In genomic region chr15:80866936-80867335, GRCh38 we compare ENCODE assay signal across 16 cellular contexts.
"Had no signal": no experiment of that assay in that cellular context is flagged by ENCODE, and none has a peak within 500 bp of the region (broad histone marks: within the 10 kb centered on the region; RNA-seq: fewer than 3 reads in every experiment).

No MANE protein-coding gene starts in this region.

- DNase-seq: activated naive CD8-positive, alpha-beta T cell treated with anti-CD3 and anti-CD28 coated beads, Interleukin-2, amount 10 ng/mL, durations not matched to agents 7 days and 5 days; left cardiac atrium; lower lobe of right lung; nephron progenitor cell; stimulated activated CD4-positive, alpha-beta T cell treated with anti-CD3 and anti-CD28 coated beads, Interleukin-2, amount 100 ng/mL, for 48 hours; stimulated activated naive B cell treated with anti-CD40 and anti-IgM and Interleukin-4, amounts not matched to agents 10 μg/mL and 1 μg/mL and 100 μg/mL, for 72 hours; uterus had no signal

- H3K27ac Mint-ChIP-seq: activated naive CD8-positive, alpha-beta T cell treated with anti-CD3 and anti-CD28 coated beads, Interleukin-2, amount 10 ng/mL, durations not matched to agents 7 days and 5 days; activated T-helper 1 cell treated with anti-CD3 and anti-CD28 coated beads, Interleukin-12 subunit alpha, Interleukin-12 subunit beta, Interleukin-2, Interleukin-4 antibody, amounts not matched to agents 30 ng/mL and 10 ng/mL and 1 ng/mL, durations not matched to agents 14 hours and 24 hours and 36 hours; brain; mesothelial cell of epicardium; nephron progenitor cell; stimulated activated naive B cell treated with anti-CD40 and anti-IgM and Interleukin-4, amounts not matched to agents 10 μg/mL and 1 μg/mL and 100 μg/mL, for 72 hours; T-helper 2 cell treated with Interferon-gamma antibody and Interleukin-4, amounts not matched to agents 5 μg/mL and 100 μg/mL, for 36 hours had no signal

- H3K36me3 ChIP-seq: esophagus muscularis mucosa, lower lobe of right lung, uterus had no signal

- H3K4me3 ChIP-seq: coronary artery, esophagus muscularis mucosa, lower lobe of right lung, tibial nerve, uterus had no signal

- H3K36me3 Mint-ChIP-seq: activated naive CD8-positive, alpha-beta T cell treated with anti-CD3 and anti-CD28 coated beads, Interleukin-2, amount 10 ng/mL, durations not matched to agents 7 days and 5 days; brain; mesothelial cell of epicardium; stimulated activated naive B cell treated with anti-CD40 and anti-IgM and Interleukin-4, amounts not matched to agents 10 μg/mL and 1 μg/mL and 100 μg/mL, for 72 hours had no signal

- H3K9me3 ChIP-seq: esophagus muscularis mucosa, lower lobe of right lung, tibial nerve, uterus had no signal

- H3K27me3 Mint-ChIP-seq: brain; central memory CD8-positive, alpha-beta T cell; stimulated activated naive B cell treated with anti-CD40 and anti-IgM and Interleukin-4, amounts not matched to agents 10 μg/mL and 1 μg/mL and 100 μg/mL, for 72 hours had no signal

- H3K4me1 ChIP-seq: uterus had no signal

- H3K4me3 Mint-ChIP-seq: activated naive CD8-positive, alpha-beta T cell treated with anti-CD3 and anti-CD28 coated beads, Interleukin-2, amount 10 ng/mL, durations not matched to agents 7 days and 5 days; activated T-helper 1 cell treated with anti-CD3 and anti-CD28 coated beads, Interleukin-12 subunit alpha, Interleukin-12 subunit beta, Interleukin-2, Interleukin-4 antibody, amounts not matched to agents 30 ng/mL and 10 ng/mL and 1 ng/mL, durations not matched to agents 14 hours and 24 hours and 36 hours; brain; central memory CD8-positive, alpha-beta T cell; mesothelial cell of epicardium; nephron progenitor cell; stimulated activated naive B cell treated with anti-CD40 and anti-IgM and Interleukin-4, amounts not matched to agents 10 μg/mL and 1 μg/mL and 100 μg/mL, for 72 hours; T-helper 2 cell treated with Interferon-gamma antibody and Interleukin-4, amounts not matched to agents 5 μg/mL and 100 μg/mL, for 36 hours had no signal

- H3K4me1 Mint-ChIP-seq: activated naive CD8-positive, alpha-beta T cell treated with anti-CD3 and anti-CD28 coated beads, Interleukin-2, amount 10 ng/mL, durations not matched to agents 7 days and 5 days; central memory CD8-positive, alpha-beta T cell; mesothelial cell of epicardium; stimulated activated naive B cell treated with anti-CD40 and anti-IgM and Interleukin-4, amounts not matched to agents 10 μg/mL and 1 μg/mL and 100 μg/mL, for 72 hours had no signal

- H3K27ac ChIP-seq: coronary artery, esophagus muscularis mucosa, lower lobe of right lung, tibial nerve, uterus had no signal

- H3K27me3 ChIP-seq: esophagus muscularis mucosa, tibial nerve, uterus had no signal

- ATAC-seq: activated CD4-positive, CD25-positive, alpha-beta regulatory T cell treated with anti-CD3 and anti-CD28 coated beads, Interleukin-2, amount 50 U/mL, for 24 hours; left cardiac atrium; lower lobe of right lung; stimulated activated naive B cell treated with anti-CD40 and anti-IgM and Interleukin-4, amounts not matched to agents 10 μg/mL and 1 μg/mL and 100 μg/mL, for 72 hours had no signal

- H3K9me3 Mint-ChIP-seq: activated naive CD8-positive, alpha-beta T cell treated with anti-CD3 and anti-CD28 coated beads, Interleukin-2, amount 10 ng/mL, durations not matched to agents 7 days and 5 days; activated T-helper 1 cell treated with anti-CD3 and anti-CD28 coated beads, Interleukin-12 subunit alpha, Interleukin-12 subunit beta, Interleukin-2, Interleukin-4 antibody, amounts not matched to agents 30 ng/mL and 10 ng/mL and 1 ng/mL, durations not matched to agents 14 hours and 24 hours and 36 hours; brain; central memory CD8-positive, alpha-beta T cell; mesothelial cell of epicardium; nephron progenitor cell; stimulated activated naive B cell treated with anti-CD40 and anti-IgM and Interleukin-4, amounts not matched to agents 10 μg/mL and 1 μg/mL and 100 μg/mL, for 72 hours; T-helper 2 cell treated with Interferon-gamma antibody and Interleukin-4, amounts not matched to agents 5 μg/mL and 100 μg/mL, for 36 hours had no signal
